27 cellular contexts compared by ENCODE assay signal in the genomic region with DNA sequence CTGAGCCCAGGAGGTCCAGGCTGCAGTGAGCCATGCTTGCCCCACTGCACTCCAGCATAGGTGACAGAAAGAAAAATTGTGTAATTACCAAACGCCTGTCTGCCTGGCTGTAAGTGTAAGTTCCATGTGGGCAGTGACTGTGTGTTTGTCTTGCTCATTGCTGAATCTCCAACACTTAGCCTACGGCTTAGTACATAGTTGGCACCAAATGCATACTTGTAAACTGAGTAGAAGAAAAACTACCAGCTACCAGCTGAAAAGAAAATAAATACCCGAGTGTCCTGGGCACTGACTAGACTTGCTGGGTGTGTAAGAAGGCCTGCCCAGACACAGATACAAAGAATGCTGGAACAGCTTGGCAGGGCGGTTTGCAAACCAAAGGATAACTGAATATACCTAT. TPM values are rescaled to one million over a fixed set of nuclear protein-coding genes. Genes with fewer than 3 reads are reported as not detected.
DNase-seq lines count a peak whose midpoint lies in the region; ATAC-seq, FAIRE-seq and TF ChIP-seq lines count a peak whose summit lies in the region.
"Had no signal": no experiment of that assay in that cellular context is flagged by ENCODE, and none has a peak within 500 bp of the region (broad histone marks: within the 10 kb centered on the region; RNA-seq: fewer than 3 reads in every experiment).

No MANE protein-coding gene starts in this region.

- no peaks in the 10 kb centered on the region for H4K20me1 ChIP-seq in mammary epithelial cell (ENCODE audit: insufficient read depth, low read length)

- peaks cover 16% of the 10 kb centered on the region for H3K4me1 ChIP-seq in HEK293 (ENCODE audit: control insufficient read depth, insufficient read depth, low read length)
- H3K4me1 ChIP-seq in mammary epithelial cell (ENCODE audit: insufficient read depth, low read length), result peaks cover 42% of the 10 kb centered on the region
- H3K4me1 ChIP-seq in esophagus squamous epithelium, result peaks cover 9 to 52% (median 21%) of the 10 kb centered on the region in 3 donors
- peaks cover 14% of the 10 kb centered on the region in 2 donors for H3K4me1 ChIP-seq in gastrocnemius medialis

- CTCF ChIA-PET in HEK293 (lab: Yijun Ruan, JAX) (interaction anchor here (0.7 to 1.7 kb wide), 7 partner anchors 11 to 635 kb away, joined by 3 to 9 read pairs (median 4); no protein-coding TSS in a partner anchor), mammary epithelial cell (lab: Charles Lee; ENCODE audit: low non-redundant PET) (no interaction called here)

- H3K9me3 ChIP-seq in HEK293 (ENCODE audit: control insufficient read depth, insufficient read depth, low read depth, low read length) (no peaks in the 10 kb centered on the region; the same call in 1 of the 2 replicates), mammary epithelial cell (replicated peaks; ENCODE audit: insufficient read depth, low read length) (peaks cover 4% of the 10 kb centered on the region), esophagus squamous epithelium (no peaks in the 10 kb centered on the region), gastrocnemius medialis (no peaks in the 10 kb centered on the region)

- POLR2A ChIA-PET in HEK293 (lab: Yijun Ruan, JAX), result interaction anchor here (4.7 to 5.4 kb wide), 2 partner anchors 13 to 68 kb away, joined by 44 to 49 read pairs; partner anchors contain the start of gene CEBPA

- no peak for TF ChIP-seq CTCF in HEK293 (tag by site-specific recombination; IDR thresholded peaks at IDR 0.05)
- no peak for TF ChIP-seq CTCF in mammary epithelial cell (conservative IDR thresholded peaks at IDR 0.05 in 1 of 2, IDR thresholded peaks at IDR 0.05 in 1 of 2; ENCODE audit: extremely low read depth in 1 of 2, insufficient read depth in 1 of 2, low read depth in 1 of 2, low read length in 2 of 2)
- no peak for TF ChIP-seq CTCF in esophagus squamous epithelium (IDR thresholded peaks at IDR 0.05)
- TF ChIP-seq CTCF in gastrocnemius medialis (IDR thresholded peaks at IDR 0.05 in 4 of 5, conservative IDR thresholded peaks at IDR 0.05 in 1 of 5), result no peak

- H3K4me2 ChIP-seq in mammary epithelial cell (ENCODE audit: insufficient read depth, low read depth, low read length), result peak overlapping the region; percentile 41

- H3K79me2 ChIP-seq in mammary epithelial cell (ENCODE audit: insufficient read depth, low read length), result peaks cover 23% of the 10 kb centered on the region

- H3K4me3 ChIP-seq in HEK293 (ENCODE audit: low read depth, low read length) (no peak overlapping the region), mammary epithelial cell (replicated peaks in 1 of 3; ENCODE audit: insufficient read depth in 1 of 3, low read depth in 2 of 3, low read length in 3 of 3) (no peak overlapping the region), esophagus squamous epithelium (peak overlapping the region in 1 of 4 donors; percentile 3), gastrocnemius medialis (no peak overlapping the region)
- H3K4me3 ChIP-seq: GM12878 had no signal

- H3K36me3 ChIP-seq in HEK293 (ENCODE audit: control insufficient read depth in 2 of 2, insufficient read depth in 1 of 2, low read length in 2 of 2), result peaks cover 0 to 3% of the 10 kb centered on the region in 2 experiments; a peak in 2 of 3 replicates
- H3K36me3 ChIP-seq in mammary epithelial cell (ENCODE audit: insufficient read depth, low read length), result no peaks in the 10 kb centered on the region
- no peaks in the 10 kb centered on the region for H3K36me3 ChIP-seq in esophagus squamous epithelium
- H3K36me3 ChIP-seq in gastrocnemius medialis, result no peaks in the 10 kb centered on the region

- no peaks in the 10 kb centered on the region for H3K27me3 ChIP-seq in mammary epithelial cell (ENCODE audit: insufficient read depth, low read length)
- no peaks in the 10 kb centered on the region for H3K27me3 ChIP-seq in esophagus squamous epithelium
- no peaks in the 10 kb centered on the region for H3K27me3 ChIP-seq in gastrocnemius medialis

- no peak overlapping the region for H2AFZ ChIP-seq in mammary epithelial cell (ENCODE audit: low read depth, low read length)

- ATAC-seq in gastrocnemius medialis, result peak; percentile 12 to 33
- ATAC-seq: GM12878, PC-3 had no signal

- TF ChIP-seq POLR2A in esophagus squamous epithelium (IDR thresholded peaks at IDR 0.05) (no peak), gastrocnemius medialis (IDR thresholded peaks at IDR 0.05) (no peak)

- peak; percentile 94 for DNase-seq in mammary epithelial cell
- DNase-seq in esophagus squamous epithelium (lab: John Stamatoyannopoulos, UW), result no peak
- DNase-seq in gastrocnemius medialis, result peak in 1 of 2 donors; percentile 15
- no peak for DNase-seq in RCC 7860 (ENCODE audit: low spot score)
- DNase-seq in T-helper 9 cell, result no peak
- DNase-seq in activated naive CD4-positive, alpha-beta T cell treated with anti-CD3 and anti-CD28 coated beads, Interleukin-2, amount 50 U/mL, for 16 hours, result no peak
- DNase-seq: CD8-positive, alpha-beta memory T cell; DMS 273 treated with DMSO at 0.1 percent for 48 hours; DMS79; EL; GDM1; HCEC 1CT; Karpas-422; NCI-H1105 treated with DMSO at 0.1 percent for 48 hours; NCI-H146; NCI-H2029; NCI-H446; NCI-H524 treated with DMSO at 0.1 percent for 48 hours; NCI-H82; NK-92 treated with Interleukin-12 subunit alpha and Interleukin-12 subunit beta, amount 100 ng/mL, for 24 hours; PC-3; SHP77 treated with DMSO at 0.1 percent for 48 hours had no signal

- no peak overlapping the region for H3K9ac ChIP-seq in mammary epithelial cell (ENCODE audit: insufficient read depth, low read length)

- BruUV-seq in mammary epithelial cell (replicated peaks; lab: Mats Ljungman, UMichigan), result no TSS peak

- FAIRE-seq in RCC 7860 (lab: Jason Lieb, UNC), result no peak
- FAIRE-seq: GM12878, H1 had no signal

- H3K27ac ChIP-seq in HEK293 (ENCODE audit: extremely low read depth, low read depth, low read length), result no peak overlapping the region
- peak overlapping the region; percentile 73 for H3K27ac ChIP-seq in mammary epithelial cell (ENCODE audit: insufficient read depth, low read depth, low read length)
- H3K27ac ChIP-seq in esophagus squamous epithelium, result peak overlapping the region; percentile 32 to 99 (median 89)
- peak overlapping the region; percentile 45 to 71 (median 50) for H3K27ac ChIP-seq in gastrocnemius medialis
- H3K27ac ChIP-seq: C4-2B, HL-60 had no signal

- in situ Hi-C loops in mammary epithelial cell (cut with MboI; ENCODE audit: low sequenced_read_pairs in 2 of 2), result loop anchor here in 1 of 2 donors (10.0 kb wide), 1 partner anchor 76 kb away; no protein-coding TSS in a partner anchor
- in situ Hi-C loops in gastrocnemius medialis (cut with MboI; ENCODE audit: low sequenced_read_pairs in 4 of 4), result no loop called here

- intact Hi-C loops in mammary epithelial cell (cut with micrococcal nuclease) (no loop called here), esophagus squamous epithelium (cut with DNase I) (loop anchor here (5.0 kb wide), 1 partner anchor 68 kb away; the partner anchor contains the start of gene CEBPA), gastrocnemius medialis (cut with DNase I; ENCODE audit: low total_unique reads) (loop anchor here (5.0 to 10.0 kb wide), 2 partner anchors 152 to 786 kb away; partner anchors contain the start of genes PDCD5 and PEPD)

- WGBS in mammary epithelial cell (ENCODE audit: low coverage, missing lambda C conversion rate), result 4% methylated on average over 4 of the region's 4 CpGs
- 38 to 59% methylated on average over 4 of the region's 4 CpGs for WGBS in esophagus squamous epithelium, 2 donors

- dilution Hi-C loops in mammary epithelial cell (cut with HindIII; ENCODE audit: low sequenced_read_pairs), result no loop called here

TF ChIP-seq in HEK293, 187 proteins besides CTCF, POLR2A, EP300 and RAD21:
- TF ChIP-seq ZNF324 (tag by site-specific recombination; IDR thresholded peaks at IDR 0.05), result no peak
- TF ChIP-seq ZNF792 (tag by site-specific recombination; IDR thresholded peaks at IDR 0.05), result peak; percentile 82; the same call in 1 of the 2 replicates
TF ChIP-seq in HEK293: peak in this region for 1.

RNA-seq across cellular contexts. Expression of gene CEBPG, which starts 2.7 kb away (rescaled TPM):
- total RNA-seq in mammary epithelial cell, result 10 to 100 TPM; 39.5 to 50.0 TPM
- 18.8 TPM for polyA plus RNA-seq in mammary epithelial cell
- 7.5 TPM for polyA minus RNA-seq in mammary epithelial cell
- 10 to 100 TPM; 18.5 to 31.6 (median 26.8) TPM for total RNA-seq in esophagus squamous epithelium
- total RNA-seq in gastrocnemius medialis, result 10 to 100 TPM; 44.2 to 50.1 (median 46.1) TPM
